In genomic region chr6:160990847-160991410, GRCh38 we compare ENCODE assay signal across 1 cellular context.
TF ChIP-seq lines count a peak whose summit lies in the region.

No MANE protein-coding gene starts in this region.

TF ChIP-seq in H1, 55 proteins besides CTCF, POLR2A, EP300 and RAD21:
- TF ChIP-seq CHD7 (IDR thresholded peaks at IDR 0.05; ENCODE audit: insufficient replicate concordance, low read length): no peak
- TF ChIP-seq, protein P1, sequence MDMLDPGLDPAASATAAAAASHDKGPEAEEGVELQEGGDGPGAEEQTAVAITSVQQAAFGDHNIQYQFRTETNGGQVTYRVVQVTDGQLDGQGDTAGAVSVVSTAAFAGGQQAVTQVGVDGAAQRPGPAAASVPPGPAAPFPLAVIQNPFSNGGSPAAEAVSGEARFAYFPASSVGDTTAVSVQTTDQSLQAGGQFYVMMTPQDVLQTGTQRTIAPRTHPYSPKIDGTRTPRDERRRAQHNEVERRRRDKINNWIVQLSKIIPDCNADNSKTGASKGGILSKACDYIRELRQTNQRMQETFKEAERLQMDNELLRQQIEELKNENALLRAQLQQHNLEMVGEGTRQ (IDR thresholded peaks at IDR 0.05; ENCODE audit: low read length): no peak
- TF ChIP-seq TEAD4 (IDR thresholded peaks at IDR 0.05; ENCODE audit: low read depth, low read length): no peak
- TF ChIP-seq PHF8 (conservative IDR thresholded peaks at IDR 0.05; ENCODE audit: low read depth, low read length): no peak
- TF ChIP-seq BRCA1 (IDR thresholded peaks at IDR 0.05; ENCODE audit: low read depth, low read length): no peak
- TF ChIP-seq, protein P2, sequence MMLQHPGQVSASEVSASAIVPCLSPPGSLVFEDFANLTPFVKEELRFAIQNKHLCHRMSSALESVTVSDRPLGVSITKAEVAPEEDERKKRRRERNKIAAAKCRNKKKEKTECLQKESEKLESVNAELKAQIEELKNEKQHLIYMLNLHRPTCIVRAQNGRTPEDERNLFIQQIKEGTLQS (IDR thresholded peaks at IDR 0.05; ENCODE audit: insufficient read depth, low read depth, low read length): no peak
- no peak for TF ChIP-seq ASH2L (IDR thresholded peaks at IDR 0.05; ENCODE audit: low read length)
- no peak for TF ChIP-seq NANOG (IDR thresholded peaks at IDR 0.05; ENCODE audit: insufficient read depth, low read depth, low read length, poor library complexity, severe bottlenecking)
- TF ChIP-seq RBBP5 (IDR thresholded peaks at IDR 0.05; ENCODE audit: borderline replicate concordance, low read depth, low read length): no peak
- TF ChIP-seq SAP30 (IDR thresholded peaks at IDR 0.05; ENCODE audit: insufficient read depth, insufficient replicate concordance, low read length): no peak
- TF ChIP-seq SP2 (IDR thresholded peaks at IDR 0.05; ENCODE audit: low read length): no peak
- TF ChIP-seq BCL11A (IDR thresholded peaks at IDR 0.05; ENCODE audit: low read depth in 2 of 2, low read length in 2 of 2): no peak
- TF ChIP-seq CEBPB (IDR thresholded peaks at IDR 0.05; ENCODE audit: low read depth, low read length): no peak
- no peak for TF ChIP-seq SIN3A (conservative IDR thresholded peaks at IDR 0.05 in 1 of 2, IDR thresholded peaks at IDR 0.05 in 1 of 2; ENCODE audit: low read depth in 1 of 2, low read length in 2 of 2)
- no peak for TF ChIP-seq SIX5 (IDR thresholded peaks at IDR 0.05; ENCODE audit: low read depth, low read length)
- TF ChIP-seq CREB1 (IDR thresholded peaks at IDR 0.05): no peak
- no peak for TF ChIP-seq KDM5A (IDR thresholded peaks at IDR 0.05; ENCODE audit: low read length)
- TF ChIP-seq EGR1 (IDR thresholded peaks at IDR 0.05; ENCODE audit: borderline replicate concordance, low read depth, low read length): no peak
- TF ChIP-seq BACH1 (IDR thresholded peaks at IDR 0.05; ENCODE audit: low read length): no peak
- no peak for TF ChIP-seq CBX8 (IDR thresholded peaks at IDR 0.05; ENCODE audit: borderline replicate concordance, low read depth, low read length)
